23 cellular contexts compared by ENCODE assay signal in genomic region chr1:245875581-245876263, GRCh38.
DNase-seq lines count a peak whose midpoint lies in the region; ATAC-seq and TF ChIP-seq lines count a peak whose summit lies in the region.
"Had no signal": no experiment of that assay in that cellular context is flagged by ENCODE, and none has a peak within 500 bp of the region (broad histone marks: within the 10 kb centered on the region; RNA-seq: fewer than 3 reads in every experiment).

No MANE protein-coding gene starts in this region.

- no peaks in the 10 kb centered on the region for H3K9me3 Mint-ChIP-seq in Caco-2 (ENCODE audit: unreplicated experiment)
- H3K9me3 Mint-ChIP-seq: activated CD8-positive, alpha-beta T cell treated with anti-CD3 and anti-CD28 coated beads for 36 hours; activated naive CD8-positive, alpha-beta T cell treated with anti-CD3 and anti-CD28 coated beads, Interleukin-2, amount 10 ng/mL, durations not matched to agents 7 days and 5 days; activated T-cell treated with anti-CD3 and anti-CD28 coated beads, Interleukin-2, amount 50 U/mL, for 72 hours; central memory CD8-positive, alpha-beta T cell; naive B cell; T-helper 1 cell treated with Interleukin-12 subunit alpha and Interleukin-12 subunit beta and Interleukin-4 antibody, amounts not matched to agents 30 μg/mL and 1 μg/mL, for 36 hours; WTC11 had no signal

- CTCF ChIA-PET in IMR-90 (lab: Yijun Ruan, JAX): interaction anchor here (0.9 to 1.5 kb wide), 2 partner anchors 13 to 79 kb away, joined by 4 read pairs; no protein-coding TSS in a partner anchor
- CTCF ChIA-PET in Caco-2 (lab: Charles Lee): no interaction called here

- no peaks in the 10 kb centered on the region for H3K36me3 Mint-ChIP-seq in Caco-2 (ENCODE audit: insufficient read depth, unreplicated experiment)
- H3K36me3 Mint-ChIP-seq: activated naive CD8-positive, alpha-beta T cell treated with anti-CD3 and anti-CD28 coated beads, Interleukin-2, amount 10 ng/mL, durations not matched to agents 7 days and 5 days; WTC11 had no signal

- in situ Hi-C loops in IMR-90 (cut with MboI; ENCODE audit: low sequenced_read_pairs): no loop called here

- H3K4ac ChIP-seq in IMR-90 (ENCODE audit: low read depth, low read length): peak overlapping the region; percentile 76

- peak overlapping the region; percentile 89 for H2BK20ac ChIP-seq in IMR-90 (ENCODE audit: low read depth, low read length)

- peak overlapping the region; percentile 98 for H2BK120ac ChIP-seq in IMR-90 (ENCODE audit: low read depth, low read length)

- peak overlapping the region; percentile 95 for H3K18ac ChIP-seq in IMR-90 (ENCODE audit: low read depth, low read length)

- no peaks in the 10 kb centered on the region for H3K4me1 Mint-ChIP-seq in Caco-2 (ENCODE audit: low read depth, unreplicated experiment)
- H3K4me1 Mint-ChIP-seq: activated naive CD8-positive, alpha-beta T cell treated with anti-CD3 and anti-CD28 coated beads, Interleukin-2, amount 10 ng/mL, durations not matched to agents 7 days and 5 days; central memory CD8-positive, alpha-beta T cell; naive B cell; WTC11 had no signal

- H3K36me3 ChIP-seq in IMR-90 (ENCODE audit: control insufficient read depth, insufficient read depth, low read length): no peaks in the 10 kb centered on the region
- H3K36me3 ChIP-seq in esophagus muscularis mucosa: no peaks in the 10 kb centered on the region
- no peaks in the 10 kb centered on the region for H3K36me3 ChIP-seq in skeletal muscle satellite cell (ENCODE audit: insufficient read depth, low read length)
- H3K36me3 ChIP-seq in Caco-2 (ENCODE audit: control insufficient read depth, insufficient read depth, low read length): no peaks in the 10 kb centered on the region
- H3K36me3 ChIP-seq: MG63 had no signal

- POLR2A ChIA-PET in IMR-90 (lab: Charles Lee; ENCODE audit: unreplicated experiment) (no interaction called here), Caco-2 (lab: Charles Lee) (no interaction called here)

- H3K79me1 ChIP-seq in IMR-90 (ENCODE audit: low read depth in 1 of 2, low read length in 2 of 2): peaks cover 0 to 11% of the 10 kb centered on the region in 2 experiments; a peak in 2 of 4 replicates

- H3K27ac ChIP-seq in IMR-90 (ENCODE audit: insufficient read depth, low read length) (peak overlapping the region; percentile 54; the same call in 1 of the 2 replicates), esophagus muscularis mucosa (replicated peaks in 1 of 4) (peak overlapping the region in 3 of 4 donors; percentile 4 to 62 (median 25))
- H3K27ac ChIP-seq: BLaER1 treated with 17β-estradiol and CSF1 and Interleukin-3, amounts not matched to agents 10 nM and 100 nM; foreskin keratinocyte; parathyroid adenoma had no signal

- peak overlapping the region; percentile 69 for H2AK5ac ChIP-seq in IMR-90 (ENCODE audit: low read depth, low read length)

- DNase-seq in IMR-90 (no peak), esophagus muscularis mucosa (ENCODE audit: extremely low spot score) (no peak), LoVo (ENCODE audit: low spot score) (no peak), Caco-2 (no peak), posterior vena cava (ENCODE audit: low spot score) (no peak)
- DNase-seq: activated CD8-positive, alpha-beta T cell treated with anti-CD3 and anti-CD28 coated beads for 36 hours; activated naive CD8-positive, alpha-beta T cell treated with anti-CD3 and anti-CD28 coated beads, Interleukin-2, amount 10 ng/mL, durations not matched to agents 7 days and 5 days; activated T-cell treated with anti-CD3 and anti-CD28 coated beads, Interleukin-2, amount 50 U/mL, for 72 hours; DMS 273 treated with DMSO at 0.1 percent for 48 hours; effector memory CD4-positive, alpha-beta T cell; naive B cell; NCI-H1694 treated with DMSO at 0.1 percent for 48 hours had no signal

- no peak for TF ChIP-seq RAD21 in IMR-90 (IDR thresholded peaks at IDR 0.05; ENCODE audit: low read length)

- TF ChIP-seq CTCF in IMR-90 (conservative IDR thresholded peaks at IDR 0.05; ENCODE audit: low read depth, low read length) (no peak), esophagus muscularis mucosa (IDR thresholded peaks at IDR 0.05) (no peak), Caco-2 (IDR thresholded peaks at IDR 0.05; ENCODE audit: insufficient read depth in 1 of 2, low read depth in 1 of 2, low read length in 1 of 2, severe bottlenecking in 1 of 2, unreplicated experiment in 1 of 2) (no peak)

- H3K4me1 ChIP-seq in IMR-90 (ENCODE audit: control insufficient read depth, insufficient read depth, low read length): peaks cover 48% of the 10 kb centered on the region
- peaks cover 22 to 27% (median 26%) of the 10 kb centered on the region in 4 donors for H3K4me1 ChIP-seq in esophagus muscularis mucosa
- peaks cover 30% of the 10 kb centered on the region for H3K4me1 ChIP-seq in skeletal muscle satellite cell (ENCODE audit: control insufficient read depth, insufficient read depth, low read length)
- H3K4me1 ChIP-seq in Caco-2: peaks cover 15% of the 10 kb centered on the region

- H3K9me3 ChIP-seq in IMR-90 (ENCODE audit: control insufficient read depth, insufficient read depth, low read length) (no peaks in the 10 kb centered on the region), esophagus muscularis mucosa (no peaks in the 10 kb centered on the region), skeletal muscle satellite cell (replicated peaks; ENCODE audit: low read length) (no peaks in the 10 kb centered on the region), Caco-2 (no peaks in the 10 kb centered on the region)
- H3K9me3 ChIP-seq: BLaER1 treated with 17β-estradiol and CSF1 and Interleukin-3, amounts not matched to agents 10 nM and 100 nM; MG63 had no signal

- H3K27ac Mint-ChIP-seq in Caco-2 (ENCODE audit: unreplicated experiment): no peak overlapping the region
- H3K27ac Mint-ChIP-seq: activated CD8-positive, alpha-beta T cell treated with anti-CD3 and anti-CD28 coated beads for 36 hours; activated naive CD8-positive, alpha-beta T cell treated with anti-CD3 and anti-CD28 coated beads, Interleukin-2, amount 10 ng/mL, durations not matched to agents 7 days and 5 days; activated T-cell treated with anti-CD3 and anti-CD28 coated beads, Interleukin-2, amount 50 U/mL, for 72 hours; naive B cell; T-helper 1 cell treated with Interleukin-12 subunit alpha and Interleukin-12 subunit beta and Interleukin-4 antibody, amounts not matched to agents 30 μg/mL and 1 μg/mL, for 36 hours; WTC11 had no signal

- intact Hi-C loops in IMR-90 (cut with micrococcal nuclease): loop anchor here (5.0 to 10.0 kb wide), 4 partner anchors 127 to 718 kb away; no protein-coding TSS in a partner anchor
- intact Hi-C loops in esophagus muscularis mucosa (cut with DNase I): loop anchor here (10.0 kb wide), 1 partner anchor 119 kb away; no protein-coding TSS in a partner anchor
- intact Hi-C loops in Caco-2 (cut with micrococcal nuclease; ENCODE audit: unreplicated experiment): no loop called here
- intact Hi-C loops in posterior vena cava (cut with DNase I): no loop called here

- 0 out of 3 replicates have a peak overlapping the region, but pooled peaks have one; percentile 63 for H2BK15ac ChIP-seq in IMR-90 (ENCODE audit: low read depth, low read length)

- H3K23ac ChIP-seq in IMR-90 (ENCODE audit: low read depth, low read length): peak overlapping the region; percentile 33; the same call in 1 of the 2 replicates

- H3K9me1 ChIP-seq in IMR-90 (ENCODE audit: insufficient read depth, low read length): peaks cover 28% of the 10 kb centered on the region

- ATAC-seq in GM21737 (IDR thresholded peaks at IDR 0.05; ENCODE audit: unreplicated experiment): peak; percentile 72
- ATAC-seq in IMR-90 (ENCODE audit: low read depth): no peak
- ATAC-seq: activated CD8-positive, alpha-beta T cell treated with anti-CD3 and anti-CD28 coated beads for 36 hours; activated T-cell treated with anti-CD3 and anti-CD28 coated beads, Interleukin-2, amount 50 U/mL, for 72 hours; HCT116; WTC11 had no signal

- peak overlapping the region; percentile 56 for H3K14ac ChIP-seq in IMR-90 (replicated peaks; ENCODE audit: low read depth, low read length)

- H2AK9ac ChIP-seq in IMR-90 (replicated peaks; ENCODE audit: low read depth, low read length, poor library complexity): no peak overlapping the region

- peak overlapping the region; percentile 71 for H2BK5ac ChIP-seq in IMR-90 (ENCODE audit: low read depth, low read length, poor library complexity, severe bottlenecking)

- H3K9ac ChIP-seq in IMR-90 (ENCODE audit: low read depth, low read length) (no peak overlapping the region), skeletal muscle satellite cell (ENCODE audit: low read depth, low read length) (peak overlapping the region; percentile 43)
- H3K9ac ChIP-seq: BLaER1 treated with 17β-estradiol and CSF1 and Interleukin-3, amounts not matched to agents 10 nM and 100 nM; parathyroid adenoma had no signal

- dilution Hi-C loops in IMR-90 (cut with HindIII; ENCODE audit: low sequenced_read_pairs, unreplicated experiment): no loop called here

- no peak overlapping the region for H3K4me3 ChIP-seq in IMR-90 (ENCODE audit: insufficient read depth, low read depth, low read length)
- no peak overlapping the region for H3K4me3 ChIP-seq in esophagus muscularis mucosa
- H3K4me3 ChIP-seq in skeletal muscle satellite cell (ENCODE audit: low read length): no peak overlapping the region
- no peak overlapping the region for H3K4me3 ChIP-seq in Caco-2 (ENCODE audit: low read depth, low read length)
- H3K4me3 ChIP-seq: BLaER1 treated with 17β-estradiol and CSF1 and Interleukin-3, amounts not matched to agents 10 nM and 100 nM; MG63; skin epidermis had no signal

- H4K20me1 ChIP-seq in IMR-90 (ENCODE audit: insufficient read depth, low read length): no peaks in the 10 kb centered on the region
- H4K20me1 ChIP-seq: BLaER1 treated with 17β-estradiol and CSF1 and Interleukin-3, amounts not matched to agents 10 nM and 100 nM had no signal

- peak overlapping the region; percentile 4 to 79; a peak in 3 of 4 replicates for H4K8ac ChIP-seq in IMR-90 (ENCODE audit: low read depth in 2 of 2, low read length in 2 of 2)

- H4K5ac ChIP-seq in IMR-90 (ENCODE audit: low read depth, low read length): peak overlapping the region; percentile 76

- H3K4me2 ChIP-seq in IMR-90 (ENCODE audit: low read depth, low read length) (no peak overlapping the region; the same call in 1 of the 2 replicates), skeletal muscle satellite cell (ENCODE audit: low read length) (peak overlapping the region; percentile 41)

- BruUV-seq in IMR-90 (replicated peaks; lab: Mats Ljungman, UMichigan) (no TSS peak), Caco-2 (replicated peaks; lab: Mats Ljungman, UMichigan) (no TSS peak)

- no peak overlapping the region for H2AFZ ChIP-seq in IMR-90 (replicated peaks; ENCODE audit: low read length, poor library complexity)
- H2AFZ ChIP-seq: parathyroid adenoma had no signal

- no peaks in the 10 kb centered on the region for H3K27me3 ChIP-seq in IMR-90 (ENCODE audit: control insufficient read depth, insufficient read depth, low read length)
- no peaks in the 10 kb centered on the region for H3K27me3 ChIP-seq in esophagus muscularis mucosa
- H3K27me3 ChIP-seq in skeletal muscle satellite cell (ENCODE audit: control insufficient read depth, insufficient read depth, low read length): no peaks in the 10 kb centered on the region
- H3K27me3 ChIP-seq in Caco-2 (replicated peaks; ENCODE audit: control insufficient read depth, insufficient read depth, low read length): no peaks in the 10 kb centered on the region
- H3K27me3 ChIP-seq: BLaER1 treated with 17β-estradiol and CSF1 and Interleukin-3, amounts not matched to agents 10 nM and 100 nM; foreskin keratinocyte; MG63 had no signal

- peak overlapping the region; percentile 71 for H4K91ac ChIP-seq in IMR-90 (ENCODE audit: insufficient read depth, low read depth, low read length)

- no peaks in the 10 kb centered on the region for H3K27me3 Mint-ChIP-seq in Caco-2 (ENCODE audit: insufficient read depth, unreplicated experiment)
- H3K27me3 Mint-ChIP-seq: activated CD8-positive, alpha-beta T cell treated with anti-CD3 and anti-CD28 coated beads for 36 hours; activated naive CD8-positive, alpha-beta T cell treated with anti-CD3 and anti-CD28 coated beads, Interleukin-2, amount 10 ng/mL, durations not matched to agents 7 days and 5 days; central memory CD8-positive, alpha-beta T cell; naive B cell had no signal

- no peak for TF ChIP-seq POLR2A in IMR-90 (IDR thresholded peaks at IDR 0.05; ENCODE audit: low read depth, low read length)
- no peak for TF ChIP-seq POLR2A in esophagus muscularis mucosa (IDR thresholded peaks at IDR 0.05; ENCODE audit: low read depth)

- no peak for TF ChIP-seq EP300 in esophagus muscularis mucosa (IDR thresholded peaks at IDR 0.05)

- H3K4me3 Mint-ChIP-seq in Caco-2 (ENCODE audit: unreplicated experiment): no peak overlapping the region
- H3K4me3 Mint-ChIP-seq: activated CD8-positive, alpha-beta T cell treated with anti-CD3 and anti-CD28 coated beads for 36 hours; activated naive CD8-positive, alpha-beta T cell treated with anti-CD3 and anti-CD28 coated beads, Interleukin-2, amount 10 ng/mL, durations not matched to agents 7 days and 5 days; activated T-cell treated with anti-CD3 and anti-CD28 coated beads, Interleukin-2, amount 50 U/mL, for 72 hours; central memory CD8-positive, alpha-beta T cell; naive B cell; T-helper 1 cell treated with Interleukin-12 subunit alpha and Interleukin-12 subunit beta and Interleukin-4 antibody, amounts not matched to agents 30 μg/mL and 1 μg/mL, for 36 hours; WTC11 had no signal

- no peak overlapping the region for H3K56ac ChIP-seq in IMR-90 (ENCODE audit: extremely low read depth, insufficient read depth, low read length)

- WGBS in IMR-90 (ENCODE audit: extremely low coverage in 2 of 2, insufficient read length in 1 of 2), 2 experiments: no CpG with 5 or more reads among the region's 4 CpGs
- 74% methylated on average over 4 of the region's 4 CpGs for WGBS in esophagus muscularis mucosa

Comparison
In these comparisons a context has a peak if more than half of its experiments do, and no peak if none do; other contexts are left out.
1. intact Hi-C loops: an anchor here in IMR-90 (5.0 to 10.0 kb wide) and esophagus muscularis mucosa (10.0 kb wide); none called in Caco-2 and posterior vena cava.